In genomic region chr4:2847297-2847871, GRCh38 we compare ENCODE assay signal across 16 cellular contexts. TPM values are rescaled to one million over a fixed set of nuclear protein-coding genes. Genes with fewer than 3 reads are reported as not detected.
DNase-seq lines count a peak whose midpoint lies in the region; ATAC-seq, FAIRE-seq and TF ChIP-seq lines count a peak whose summit lies in the region.
"Had no signal": no experiment of that assay in that cellular context is flagged by ENCODE, and none has a peak within 500 bp of the region (broad histone marks: within the 10 kb centered on the region; RNA-seq: fewer than 3 reads in every experiment).

No MANE protein-coding gene starts in this region.

- no peak for ATAC-seq in HG03039 (IDR thresholded peaks at IDR 0.05; ENCODE audit: unreplicated experiment)

- no peak overlapping the region for H3K9ac ChIP-seq in astrocyte (ENCODE audit: low read length)
- H3K9ac ChIP-seq: parathyroid adenoma had no signal

- peaks cover 67% of the 10 kb centered on the region for H3K79me2 ChIP-seq in DOHH2 (ENCODE audit: control insufficient read depth, low read length)
- H3K79me2 ChIP-seq in astrocyte (ENCODE audit: insufficient read depth, low read length): peaks cover 91% of the 10 kb centered on the region
- peaks cover 21% of the 10 kb centered on the region; the same call in 1 of the 2 replicates for H3K79me2 ChIP-seq in OCI-LY7 (ENCODE audit: insufficient read depth, low read depth, low read length)

- intact Hi-C loops in CD14-positive monocyte (cut with micrococcal nuclease): loop anchor here (10.0 kb wide), 1 partner anchor 87 kb away; no protein-coding TSS in a partner anchor
- intact Hi-C loops in OCI-LY7 (cut with micrococcal nuclease; ENCODE audit: unreplicated experiment): no loop called here

- H3K9me3 Mint-ChIP-seq in CD14-positive monocyte (no peaks in the 10 kb centered on the region), astrocyte (ENCODE audit: unreplicated experiment) (no peaks in the 10 kb centered on the region), neural crest cell (no peaks in the 10 kb centered on the region)

- peaks cover 36% of the 10 kb centered on the region for H4K20me1 ChIP-seq in DOHH2 (ENCODE audit: control insufficient read depth, insufficient read depth, low read depth, low read length)
- H4K20me1 ChIP-seq in astrocyte (ENCODE audit: insufficient read depth, low read length): peaks cover 74% of the 10 kb centered on the region
- peaks cover 8% of the 10 kb centered on the region; the same call in 1 of the 2 replicates for H4K20me1 ChIP-seq in OCI-LY7 (ENCODE audit: insufficient read depth, low read length)

- H3K4me2 ChIP-seq in DOHH2 (ENCODE audit: low read length) (peak overlapping the region; percentile 54), astrocyte (ENCODE audit: low read length) (no peak overlapping the region), OCI-LY7 (ENCODE audit: low read length) (no peak overlapping the region)

- H3K4me3 ChIP-seq in DOHH2 (ENCODE audit: low read length) (peak overlapping the region; percentile 33; the same call in 1 of the 2 replicates), astrocyte (ENCODE audit: insufficient read depth, low read depth, low read length) (no peak overlapping the region), OCI-LY7 (ENCODE audit: low read depth, low read length, poor library complexity, severe bottlenecking) (no peak overlapping the region)
- H3K4me3 ChIP-seq: transverse colon had no signal

- H3K27me3 ChIP-seq in DOHH2 (ENCODE audit: control insufficient read depth, low read length): peaks cover 30% of the 10 kb centered on the region
- H3K27me3 ChIP-seq in astrocyte (ENCODE audit: insufficient read depth, low read length): no peaks in the 10 kb centered on the region
- H3K27me3 ChIP-seq: transverse colon had no signal

- no peaks in the 10 kb centered on the region for H3K9me3 ChIP-seq in DOHH2 (ENCODE audit: control insufficient read depth, insufficient read depth, low read length)
- H3K9me3 ChIP-seq in astrocyte (ENCODE audit: insufficient read depth, low read depth, low read length): no peaks in the 10 kb centered on the region
- H3K9me3 ChIP-seq in OCI-LY7 (ENCODE audit: low read length): no peaks in the 10 kb centered on the region
- H3K9me3 ChIP-seq: transverse colon had no signal

- H3K4me3 Mint-ChIP-seq in CD14-positive monocyte (peak overlapping the region in 1 of 2 donors; percentile 52), astrocyte (ENCODE audit: unreplicated experiment) (peak overlapping the region; percentile 43), neural crest cell (peak overlapping the region; percentile 65)

- FAIRE-seq in astrocyte (lab: Jason Lieb, UNC): no peak
- FAIRE-seq: frontal cortex had no signal

- peaks cover 31% of the 10 kb centered on the region for H3F3A ChIP-seq in DOHH2 (ENCODE audit: control insufficient read depth, insufficient read depth)

- H3K36me3 Mint-ChIP-seq in CD14-positive monocyte: peaks cover 5 to 7% of the 10 kb centered on the region in 2 donors
- H3K36me3 Mint-ChIP-seq in astrocyte (ENCODE audit: low read depth, unreplicated experiment): peaks cover 2% of the 10 kb centered on the region
- H3K36me3 Mint-ChIP-seq in neural crest cell (ENCODE audit: low read depth): no peaks in the 10 kb centered on the region

- H3K9me2 ChIP-seq in DOHH2 (replicated peaks; ENCODE audit: control insufficient read depth, low read length) (no peaks in the 10 kb centered on the region), OCI-LY7 (ENCODE audit: insufficient read depth, low read length) (no peaks in the 10 kb centered on the region)

- DNase-seq in CD14-positive monocyte (ENCODE audit: low spot score) (no peak), astrocyte (ENCODE audit: low read depth) (no peak), neural crest cell (ENCODE audit: low read depth, low spot score) (no peak), NCI-H1436 (lab: John Stamatoyannopoulos, UW) (no peak), OCI-LY7 (ENCODE audit: low spot score) (no peak)
- DNase-seq: activated CD4-positive, alpha-beta T cell treated with anti-CD3 and anti-CD28 coated beads for 48 hours; caudate nucleus; KBM-7; NCI-H1417 treated with DMSO at 0.1 percent for 48 hours; NCI-H510A treated with DMSO at 0.1 percent for 48 hours; T-helper 2 cell; transverse colon had no signal

- H3K36me3 ChIP-seq in DOHH2 (ENCODE audit: control insufficient read depth, low read length) (no peaks in the 10 kb centered on the region), astrocyte (ENCODE audit: insufficient read depth, low read length) (no peaks in the 10 kb centered on the region), OCI-LY7 (ENCODE audit: insufficient read depth, low read length) (no peaks in the 10 kb centered on the region)
- H3K36me3 ChIP-seq: transverse colon had no signal

- H3K27ac Mint-ChIP-seq in CD14-positive monocyte (peak overlapping the region in 5 of 7 donors; percentile 0 to 70 (median 42)), astrocyte (ENCODE audit: unreplicated experiment) (no peak overlapping the region), neural crest cell (ENCODE audit: unreplicated experiment) (no peak overlapping the region)

- POLR2A ChIA-PET in OCI-LY7 (lab: Charles Lee): interaction anchor here (0.6 to 0.8 kb wide), 3 partner anchors 9 to 77 kb away, joined by 3 read pairs; no protein-coding TSS in a partner anchor

- H2AFZ ChIP-seq in astrocyte (ENCODE audit: low read depth, low read length) (no peak overlapping the region), OCI-LY7 (ENCODE audit: low read length) (no peak overlapping the region)
- H2AFZ ChIP-seq: parathyroid adenoma had no signal

- H3K27me3 Mint-ChIP-seq in CD14-positive monocyte (ENCODE audit: low read depth in 3 of 3): peaks cover 0 to 1% (median 0%) of the 10 kb centered on the region in 3 donors
- H3K27me3 Mint-ChIP-seq in astrocyte (ENCODE audit: low read depth, unreplicated experiment): no peaks in the 10 kb centered on the region
- no peaks in the 10 kb centered on the region for H3K27me3 Mint-ChIP-seq in neural crest cell (ENCODE audit: low read depth)

- TF ChIP-seq CTCF in CD14-positive monocyte (IDR thresholded peaks at IDR 0.05) (no peak), DOHH2 (IDR thresholded peaks at IDR 0.05; ENCODE audit: low read depth, low read length, poor library complexity, severe bottlenecking) (no peak), astrocyte (IDR thresholded peaks at IDR 0.05; ENCODE audit: insufficient read depth, low read depth, low read length) (no peak), neural crest cell (conservative IDR thresholded peaks at IDR 0.05) (no peak), OCI-LY7 (conservative IDR thresholded peaks at IDR 0.05; ENCODE audit: low read length) (no peak)

- H3K4me1 Mint-ChIP-seq in CD14-positive monocyte (peaks cover 60% of the 10 kb centered on the region), astrocyte (ENCODE audit: low read depth, unreplicated experiment) (peaks cover 33% of the 10 kb centered on the region), neural crest cell (peaks cover 49% of the 10 kb centered on the region)

- no TSS peak for BruUV-seq in OCI-LY7 (replicated peaks; lab: Mats Ljungman, UMichigan)

- H3K27ac ChIP-seq in DOHH2 (ENCODE audit: low read depth, low read length) (no peak overlapping the region), astrocyte (ENCODE audit: low read depth, low read length) (no peak overlapping the region), OCI-LY7 (ENCODE audit: low read depth, low read length, poor library complexity, severe bottlenecking) (no peak overlapping the region)
- H3K27ac ChIP-seq: parathyroid adenoma had no signal

- CTCF ChIA-PET in OCI-LY7 (lab: Charles Lee; ENCODE audit: unreplicated experiment): no interaction called here

- H3K4me1 ChIP-seq in DOHH2 (ENCODE audit: control insufficient read depth, low read length): peaks cover 67% of the 10 kb centered on the region
- peaks cover 10% of the 10 kb centered on the region for H3K4me1 ChIP-seq in astrocyte (ENCODE audit: insufficient read depth, low read length)
- peaks cover 36% of the 10 kb centered on the region for H3K4me1 ChIP-seq in OCI-LY7 (ENCODE audit: insufficient read depth, low read length, poor library complexity, severe bottlenecking)
- H3K4me1 ChIP-seq: parathyroid adenoma had no signal

RNA-seq across cellular contexts. Expression of gene ADD1, which starts 3.7 kb away (rescaled TPM):
- polyA plus RNA-seq in CD14-positive monocyte: 100 to 1,000 TPM in 1 of 2 donors, 10 to 100 TPM in 1; 76.1 to 103 TPM
- total RNA-seq in astrocyte (258 and 280 TPM in 2 replicates), neural crest cell (230 and 236 TPM in 2 replicates), OCI-LY7 (2022) (108 TPM in 2 replicates)
- 77.1 and 85.3 TPM in 2 replicates for total RNA-seq in OCI-LY7 (2014; rRNA removed; shearing (Covaris generic))

RNA-seq across cellular contexts. Expression of gene SH3BP2, which starts 54.5 kb away (rescaled TPM):
- 10 to 100 TPM; 19.1 to 26.9 TPM for polyA plus RNA-seq in CD14-positive monocyte
- total RNA-seq in astrocyte (33.7 and 35.0 TPM in 2 replicates), neural crest cell (34.8 and 39.1 TPM in 2 replicates), OCI-LY7 (2022) (23.8 and 31.6 TPM in 2 replicates)
- total RNA-seq in OCI-LY7 (2014; rRNA removed; shearing (Covaris generic)): 6.9 and 10.9 TPM in 2 replicates

Comparison
In these comparisons a context has a peak if more than half of its experiments do, and no peak if none do; other contexts are left out.
1. H3K27ac Mint-ChIP-seq: peak in CD14-positive monocyte (5 of 7); none in astrocyte (single experiment) and neural crest cell (single experiment).